36 cellular contexts compared by ENCODE assay signal in genomic region chr7:140908351-140908750, GRCh38.
"Had no signal": no experiment of that assay in that cellular context is flagged by ENCODE, and none has a peak within 500 bp of the region (broad histone marks: within the 10 kb centered on the region; RNA-seq: fewer than 3 reads in every experiment).

No MANE protein-coding gene starts in this region.

- H3K36me3 ChIP-seq: MG63 had no signal

- H3K27ac ChIP-seq: KMS-11 had no signal

- H3K27me3 ChIP-seq: MG63 had no signal

- DNase-seq: Karpas-422, Kasumi-1, KG1, MG63, MM.1S, MV-4-11, NCI-H1048, NCI-H1092, NCI-H1092 treated with DMSO at 0.1 percent for 48 hours, NCI-H1105, NCI-H1105 treated with DMSO at 0.1 percent for 48 hours, NCI-H1417, NCI-H1417 treated with DMSO at 0.1 percent for 48 hours, NCI-H1436, NCI-H1436 treated with DMSO at 0.1 percent for 48 hours, NCI-H146, NCI-H1694, NCI-H1694 treated with DMSO at 0.1 percent for 48 hours, NCI-H187, NCI-H187 treated with DMSO at 0.1 percent for 48 hours, NCI-H1930, NCI-H2029, NCI-H2029 treated with DMSO at 0.1 percent for 48 hours, NCI-H2081, NCI-H2081 treated with DMSO at 0.1 percent for 48 hours, NCI-H2107, NCI-H2171, NCI-H2171 treated with DMSO at 0.1 percent for 48 hours, NCI-H2227 treated with DMSO at 0.1 percent for 48 hours, NCI-H226, NCI-H345, NCI-H446, NCI-H446 treated with DMSO at 0.1 percent for 48 hours, NCI-H510A, NCI-H510A treated with DMSO at 0.1 percent for 48 hours had no signal

- H3K4me3 ChIP-seq: MG63 had no signal
